21 cellular contexts compared by ENCODE assay signal in the genomic region with DNA sequence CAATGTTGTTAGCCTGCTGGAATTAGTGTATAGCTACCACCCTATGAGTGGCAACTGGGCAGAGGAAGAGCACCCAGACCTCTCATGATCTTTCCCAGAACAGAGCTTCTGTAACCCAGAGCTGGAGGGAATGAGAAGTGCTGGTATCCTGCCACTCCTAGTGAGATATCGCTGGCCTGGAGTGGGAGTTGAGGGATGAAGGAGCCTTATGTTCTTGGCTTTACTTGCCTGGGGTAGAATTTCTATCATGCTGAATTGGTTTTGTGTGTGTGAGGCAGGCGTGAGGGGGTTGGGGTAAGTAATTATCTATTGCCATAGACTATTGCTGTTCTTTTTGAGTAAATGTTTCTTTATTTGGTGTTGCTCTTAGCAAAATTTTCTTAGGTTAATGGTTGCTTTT.
"Had no signal": no experiment of that assay in that cellular context is flagged by ENCODE, and none has a peak within 500 bp of the region (broad histone marks: within the 10 kb centered on the region; RNA-seq: fewer than 3 reads in every experiment).

No MANE protein-coding gene starts in this region.

- H3K9me3 Mint-ChIP-seq: neural progenitor cell; stimulated activated naive B cell treated with anti-CD40 and anti-IgM and Interleukin-4, amounts not matched to agents 10 μg/mL and 1 μg/mL and 100 μg/mL, for 72 hours; stimulated activated naive CD8-positive, alpha-beta T cell treated with anti-CD3 and anti-CD28 coated beads, Interleukin-15, Interleukin-2, amounts not matched to agents 100 ng/mL and 50 ng/mL, for 24 hours had no signal

- H3K27me3 Mint-ChIP-seq: natural killer cell treated with Interleukin-12 subunit alpha and Interleukin-12 subunit beta and Interleukin-15 and Interleukin-18, amount 100 ng/mL, for 72 hours; progenitor cell of endocrine pancreas; stimulated activated naive B cell treated with anti-CD40 and anti-IgM and Interleukin-4, amounts not matched to agents 10 μg/mL and 1 μg/mL and 100 μg/mL, for 72 hours; stimulated activated naive CD8-positive, alpha-beta T cell treated with anti-CD3 and anti-CD28 coated beads, Interleukin-15, Interleukin-2, amounts not matched to agents 100 ng/mL and 50 ng/mL, for 24 hours had no signal

- ATAC-seq: natural killer cell treated with Interleukin-12 subunit alpha and Interleukin-12 subunit beta and Interleukin-15 and Interleukin-18, amount 100 ng/mL, for 72 hours; psoas muscle; right cardiac atrium; right lobe of liver; stimulated activated effector memory CD8-positive, alpha-beta T cell treated with anti-CD3 and anti-CD28 coated beads, Interleukin-12 subunit alpha, Interleukin-12 subunit beta, amount 100 ng/mL, for 72 hours; stimulated activated naive B cell treated with anti-CD40 and anti-IgM and Interleukin-4, amounts not matched to agents 10 μg/mL and 1 μg/mL and 100 μg/mL, for 72 hours had no signal

- DNase-seq: occipital lobe; ovary; psoas muscle; right cardiac atrium; right lobe of liver; sigmoid colon; small intestine; stimulated activated CD4-positive, alpha-beta T cell treated with anti-CD3 and anti-CD28 coated beads, Interleukin-15, amount 100 ng/mL, for 24 hours; stimulated activated CD4-positive, alpha-beta T cell treated with anti-CD3 and anti-CD28 coated beads, Interleukin-2, amount 100 ng/mL, for 24 hours; stimulated activated CD4-positive, alpha-beta T cell treated with anti-CD3 and anti-CD28 coated beads, Interleukin-2, amount 100 ng/mL, for 48 hours; stimulated activated CD4-positive, alpha-beta T cell treated with anti-CD3 and anti-CD28 coated beads, Interleukin-4, amount 100 ng/mL, for 24 hours; stimulated activated naive B cell treated with anti-CD40 and anti-IgM and Interleukin-4, amounts not matched to agents 10 μg/mL and 1 μg/mL and 100 μg/mL, for 72 hours; stimulated activated naive CD4-positive, alpha-beta T cell treated with Interleukin-2 at 50 U/mL for 16 hours; stomach; thyroid gland; trophoblast cell had no signal

- H3K4me1 Mint-ChIP-seq: neural progenitor cell; stimulated activated effector memory CD8-positive, alpha-beta T cell treated with anti-CD3 and anti-CD28 coated beads, Interleukin-12 subunit alpha, Interleukin-12 subunit beta, amount 100 ng/mL, for 72 hours; stimulated activated naive B cell treated with anti-CD40 and anti-IgM and Interleukin-4, amounts not matched to agents 10 μg/mL and 1 μg/mL and 100 μg/mL, for 72 hours had no signal

- H3K36me3 Mint-ChIP-seq: natural killer cell treated with Interleukin-12 subunit alpha and Interleukin-12 subunit beta and Interleukin-15 and Interleukin-18, amount 100 ng/mL, for 72 hours; neural progenitor cell; stimulated activated effector memory CD8-positive, alpha-beta T cell treated with anti-CD3 and anti-CD28 coated beads, Interleukin-12 subunit alpha, Interleukin-12 subunit beta, amount 100 ng/mL, for 72 hours; stimulated activated naive B cell treated with anti-CD40 and anti-IgM and Interleukin-4, amounts not matched to agents 10 μg/mL and 1 μg/mL and 100 μg/mL, for 72 hours had no signal

- H3K4me3 Mint-ChIP-seq: natural killer cell treated with Interleukin-12 subunit alpha and Interleukin-12 subunit beta and Interleukin-15 and Interleukin-18, amount 100 ng/mL, for 72 hours; neural progenitor cell; stimulated activated effector memory CD8-positive, alpha-beta T cell treated with anti-CD3 and anti-CD28 coated beads, Interleukin-12 subunit alpha, Interleukin-12 subunit beta, amount 100 ng/mL, for 72 hours; stimulated activated naive B cell treated with anti-CD40 and anti-IgM and Interleukin-4, amounts not matched to agents 10 μg/mL and 1 μg/mL and 100 μg/mL, for 72 hours; stimulated activated naive CD8-positive, alpha-beta T cell treated with anti-CD3 and anti-CD28 coated beads, Interleukin-15, Interleukin-2, amounts not matched to agents 100 ng/mL and 50 ng/mL, for 24 hours had no signal

- H3K27ac Mint-ChIP-seq: natural killer cell treated with Interleukin-12 subunit alpha and Interleukin-12 subunit beta and Interleukin-15 and Interleukin-18, amount 100 ng/mL, for 72 hours; neural progenitor cell; progenitor cell of endocrine pancreas; stimulated activated effector memory CD8-positive, alpha-beta T cell treated with anti-CD3 and anti-CD28 coated beads, Interleukin-12 subunit alpha, Interleukin-12 subunit beta, amount 100 ng/mL, for 72 hours; stimulated activated naive B cell treated with anti-CD40 and anti-IgM and Interleukin-4, amounts not matched to agents 10 μg/mL and 1 μg/mL and 100 μg/mL, for 72 hours; stimulated activated naive CD8-positive, alpha-beta T cell treated with anti-CD3 and anti-CD28 coated beads, Interleukin-15, Interleukin-2, amounts not matched to agents 100 ng/mL and 50 ng/mL, for 24 hours had no signal
